ENCODE assay signal across 10 cellular contexts in genomic region chr22:50444663-50445062, GRCh38.
A peak's percentile ranks its signal among the peaks of the same experiment; 100 is the strongest.
DNase-seq lines count a peak whose midpoint lies in the region; ATAC-seq and TF ChIP-seq lines count a peak whose summit lies in the region.
"Had no signal": no experiment of that assay in that cellular context is flagged by ENCODE, and none has a peak within 500 bp of the region (broad histone marks: within the 10 kb centered on the region; RNA-seq: fewer than 3 reads in every experiment).

No MANE protein-coding gene starts in this region.

- H3K27ac ChIP-seq in 22Rv1 (peak overlapping the region; percentile 57), HEK293 (ENCODE audit: extremely low read depth, low read depth, low read length) (peak overlapping the region; percentile 43), WERI-Rb-1 (no peak overlapping the region; the same call in 1 of the 2 replicates)

- CTCF ChIA-PET in HEK293 (lab: Yijun Ruan, JAX), result interaction anchor here (0.5 to 1.1 kb wide), 4 partner anchors 54 to 175 kb away, joined by 3 read pairs; no protein-coding TSS in a partner anchor

- peaks cover 7% of the 10 kb centered on the region for H3K36me3 Mint-ChIP-seq in memory B cell

- H3K4me3 Mint-ChIP-seq in memory B cell, result no peak overlapping the region
- H3K4me3 Mint-ChIP-seq: activated CD4-positive, alpha-beta T cell treated with anti-CD3 and anti-CD28 coated beads, Interleukin-2, amount 10 ng/mL, durations not matched to agents 24 days and 14 days had no signal

- in situ Hi-C loops in T47D (cut with HindIII; ENCODE audit: low pct_unique_long_range_greater_than_20kb, low sequenced_read_pairs), result no loop called here

- peaks cover 12% of the 10 kb centered on the region for H3K4me1 Mint-ChIP-seq in memory B cell

- no peaks in the 10 kb centered on the region for H3K27me3 Mint-ChIP-seq in memory B cell
- H3K27me3 Mint-ChIP-seq: activated CD4-positive, alpha-beta T cell treated with anti-CD3 and anti-CD28 coated beads, Interleukin-2, amount 10 ng/mL, durations not matched to agents 24 days and 14 days had no signal

- no peaks in the 10 kb centered on the region for H3K9me3 Mint-ChIP-seq in memory B cell
- H3K9me3 Mint-ChIP-seq: activated CD4-positive, alpha-beta T cell treated with anti-CD3 and anti-CD28 coated beads, Interleukin-2, amount 10 ng/mL, durations not matched to agents 24 days and 14 days had no signal

- TF ChIP-seq CTCF in 22Rv1 (IDR thresholded peaks at IDR 0.05) (no peak), HEK293 (tag by site-specific recombination; IDR thresholded peaks at IDR 0.05) (no peak), WERI-Rb-1 (IDR thresholded peaks at IDR 0.05; ENCODE audit: low read depth, low read length) (no peak)

- peaks cover 6 to 88% of the 10 kb centered on the region in 2 experiments; a peak in 2 of 3 replicates for H3K36me3 ChIP-seq in HEK293 (ENCODE audit: control insufficient read depth in 2 of 2, insufficient read depth in 1 of 2, low read length in 2 of 2)
- H3K36me3 ChIP-seq in WERI-Rb-1, result peaks cover 74% of the 10 kb centered on the region

- H3K9me3 ChIP-seq in HEK293 (ENCODE audit: control insufficient read depth, insufficient read depth, low read depth, low read length), result no peaks in the 10 kb centered on the region
- H3K9me3 ChIP-seq in WERI-Rb-1 (ENCODE audit: severe bottlenecking), result no peaks in the 10 kb centered on the region

- peak; percentile 78 to 86 for DNase-seq in T47D (ENCODE audit: low read depth in 1 of 2, low spot score in 1 of 2)
- DNase-seq in memory B cell (ENCODE audit: low spot score in 2 of 2), result no peak
- no peak for DNase-seq in WERI-Rb-1
- no peak for DNase-seq in stimulated activated CD4-positive, alpha-beta T cell treated with anti-CD3 and anti-CD28 coated beads, Interleukin-12 subunit alpha, Interleukin-12 subunit beta, amount 100 ng/mL, for 4 hours
- DNase-seq: activated CD4-positive, alpha-beta T cell treated with anti-CD3 and anti-CD28 coated beads, Interleukin-2, amount 10 ng/mL, durations not matched to agents 24 days and 14 days; DMS79 treated with DMSO at 0.1 percent for 48 hours had no signal

- no peaks in the 10 kb centered on the region for H3K27me3 ChIP-seq in WERI-Rb-1 (ENCODE audit: insufficient read depth, low read depth, severe bottlenecking)

- H3K27ac Mint-ChIP-seq in memory B cell, result peak overlapping the region; percentile 85
- H3K27ac Mint-ChIP-seq: activated CD4-positive, alpha-beta T cell treated with anti-CD3 and anti-CD28 coated beads, Interleukin-2, amount 10 ng/mL, durations not matched to agents 24 days and 14 days had no signal

- no peaks in the 10 kb centered on the region; the same call in 1 of the 2 replicates for H3K4me1 ChIP-seq in HEK293 (ENCODE audit: control insufficient read depth, insufficient read depth, low read length)

- POLR2A ChIA-PET in HEK293 (lab: Yijun Ruan, JAX), result interaction anchor here (1.0 to 3.0 kb wide), 8 partner anchors 9 to 194 kb away, joined by 3 to 12 read pairs (median 4); partner anchors contain the start of genes HDAC10, LMF2, NCAPH2 and SCO2

- no peak overlapping the region for H3K4me3 ChIP-seq in HEK293 (ENCODE audit: low read depth, low read length)
- H3K4me3 ChIP-seq in WERI-Rb-1 (ENCODE audit: low read depth, low read length), result no peak overlapping the region

- ATAC-seq in memory B cell (ENCODE audit: low read depth), result no peak
- ATAC-seq in GM21367 (IDR thresholded peaks at IDR 0.05; ENCODE audit: unreplicated experiment), result no peak
- ATAC-seq in GM21717 (IDR thresholded peaks at IDR 0.05; ENCODE audit: unreplicated experiment), result no peak

TF ChIP-seq in HEK293, 187 proteins besides CTCF, POLR2A, EP300 and RAD21:
- TF ChIP-seq HIC1 (tag by site-specific recombination; IDR thresholded peaks at IDR 0.05), result peak; percentile 36; the same call in 1 of the 2 replicates
- TF ChIP-seq ZNF626 (tag by site-specific recombination; IDR thresholded peaks at IDR 0.05), result no peak
- TF ChIP-seq ZBTB44 (tag by site-specific recombination; IDR thresholded peaks at IDR 0.05), result 0 out of 2 replicates have a peak, but pooled peaks have one; percentile 59
- TF ChIP-seq ZNF777 (tag by site-specific recombination; IDR thresholded peaks at IDR 0.05; ENCODE audit: borderline replicate concordance), result no peak
- no peak for TF ChIP-seq KLF16 (tag by site-specific recombination; IDR thresholded peaks at IDR 0.05)
- no peak for TF ChIP-seq ZNF266 (tag by site-specific recombination; IDR thresholded peaks at IDR 0.05; ENCODE audit: low read depth)
- TF ChIP-seq ZBTB8A (tag by site-specific recombination; IDR thresholded peaks at IDR 0.05), result 0 out of 2 replicates have a peak, but pooled peaks have one; percentile 8
TF ChIP-seq in HEK293: peak in this region for 3.

Comparison
In these comparisons a context has a peak if more than half of its experiments do, and no peak if none do; other contexts are left out.
1. DNase-seq: peak in T47D (2 of 2); none in memory B cell (0 of 2), WERI-Rb-1 (single experiment) and stimulated activated CD4-positive, alpha-beta T cell treated with anti-CD3 and anti-CD28 coated beads, Interleukin-12 subunit alpha, Interleukin-12 subunit beta, amount 100 ng/mL, for 4 hours (single experiment).